In the genomic region with DNA sequence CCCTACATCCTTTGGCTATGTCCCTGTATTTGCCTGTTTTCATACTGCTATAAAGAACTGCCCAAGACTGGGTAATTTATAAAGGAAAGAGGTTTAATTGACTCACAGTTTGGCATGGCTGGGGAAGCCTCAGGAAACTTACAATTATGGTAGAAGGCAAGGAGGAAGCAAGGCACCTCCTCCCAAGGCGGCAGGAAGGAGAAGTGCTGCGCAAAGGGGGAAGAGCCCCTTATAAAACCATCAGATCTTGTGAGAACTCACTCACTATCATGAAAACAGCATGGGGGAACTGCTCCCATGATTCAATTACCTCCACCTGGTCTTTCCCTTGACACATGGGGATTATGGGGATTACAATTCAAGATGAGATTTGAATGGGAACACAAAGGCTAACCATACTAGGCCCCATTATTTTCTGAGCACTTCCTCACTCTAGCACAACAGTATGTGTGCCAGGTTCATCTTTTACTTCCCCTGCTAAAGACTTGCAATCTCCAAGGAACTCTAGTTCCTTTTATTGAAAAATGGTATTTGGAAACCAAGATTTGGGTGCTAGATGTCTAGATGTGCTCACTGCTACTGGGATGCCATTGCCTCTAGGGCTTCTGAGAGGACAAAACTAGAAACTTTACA, we compare ENCODE assay signal across 9 cellular contexts. TPM values are rescaled to one million over a fixed set of nuclear protein-coding genes. Genes with fewer than 3 reads are reported as not detected.
"Had no signal": no experiment of that assay in that cellular context is flagged by ENCODE, and none has a peak within 500 bp of the region (broad histone marks: within the 10 kb centered on the region; RNA-seq: fewer than 3 reads in every experiment).

No MANE protein-coding gene starts in this region.

RNA-seq across cellular contexts. Expression of gene LBP, which starts 49.6 kb away (rescaled TPM):
- total RNA-seq: activated CD8-positive, alpha-beta T cell treated with anti-CD3 and anti-CD28 coated beads, Interleukin-2, amount 10 ng/mL, durations not matched to agents 7 days and 5 days; activated T-helper 1 cell treated with anti-CD3 and anti-CD28 coated beads, Interleukin-12 subunit alpha, Interleukin-12 subunit beta, Interleukin-2, Interleukin-4 antibody, amounts not matched to agents 30 ng/mL and 10 ng/mL and 1 ng/mL, durations not matched to agents 14 hours and 24 hours and 36 hours; chondrocyte; left colon; mononuclear cell; myocyte; transverse colon; uterus had no signal
- polyA plus RNA-seq: neural cell had no signal
